Comparison of ENCODE assay signal across 14 cellular contexts in the genomic region with DNA sequence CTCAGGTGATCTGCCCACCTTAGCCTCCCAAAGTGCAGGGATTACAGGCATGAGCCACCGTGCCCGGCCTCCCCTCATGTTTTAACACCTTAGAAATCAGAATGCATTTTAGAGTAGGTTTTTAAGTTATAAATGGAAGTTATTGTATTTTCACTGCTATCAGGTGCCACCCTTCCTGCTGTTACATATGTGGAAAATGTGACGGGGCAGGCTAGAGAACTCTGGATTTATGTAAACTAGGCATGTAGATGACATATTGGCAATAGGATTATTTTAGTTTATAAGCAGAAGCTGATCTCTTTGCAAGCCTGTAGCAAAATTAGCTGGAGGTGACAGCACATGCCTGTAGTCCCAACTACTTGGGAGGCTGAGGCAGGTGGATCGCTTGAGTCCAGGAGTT. TPM values are rescaled to one million over a fixed set of nuclear protein-coding genes. Genes with fewer than 3 reads are reported as not detected.
A peak's percentile ranks its signal among the peaks of the same experiment; 100 is the strongest.
DNase-seq lines count a peak whose midpoint lies in the region; ATAC-seq and TF ChIP-seq lines count a peak whose summit lies in the region.
"Had no signal": no experiment of that assay in that cellular context is flagged by ENCODE, and none has a peak within 500 bp of the region (broad histone marks: within the 10 kb centered on the region; RNA-seq: fewer than 3 reads in every experiment).

No MANE protein-coding gene starts in this region.

- H3K27me3 Mint-ChIP-seq in activated naive CD4-positive, alpha-beta T cell treated with anti-CD3 and anti-CD28 coated beads, Interleukin-2, amount 10 ng/mL, durations not matched to agents 7 days and 5 days = peaks cover 4% of the 10 kb centered on the region
- H3K27me3 Mint-ChIP-seq in stimulated activated naive CD8-positive, alpha-beta T cell treated with anti-CD3 and anti-CD28 coated beads, Interleukin-15, amount 100 ng/mL, for 72 hours = no peaks in the 10 kb centered on the region

- H3K27ac ChIP-seq in SU-DHL-6 (ENCODE audit: low read depth, low read length) (no peak overlapping the region), hepatocyte (no peak overlapping the region), gastrocnemius medialis (no peak overlapping the region)
- H3K27ac ChIP-seq: SJSA1 had no signal

- H3K36me3 Mint-ChIP-seq in activated naive CD4-positive, alpha-beta T cell treated with anti-CD3 and anti-CD28 coated beads, Interleukin-2, amount 10 ng/mL, durations not matched to agents 7 days and 5 days = peaks cover 64% of the 10 kb centered on the region

- ATAC-seq in stimulated activated naive CD8-positive, alpha-beta T cell treated with anti-CD3 and anti-CD28 coated beads, Interleukin-15, amount 100 ng/mL, for 72 hours = no peak
- no peak for ATAC-seq in gastrocnemius medialis

- H3K9me3 ChIP-seq in SU-DHL-6 (ENCODE audit: insufficient read depth, low read length) = no peaks in the 10 kb centered on the region
- no peaks in the 10 kb centered on the region for H3K9me3 ChIP-seq in hepatocyte (ENCODE audit: low read depth)
- no peaks in the 10 kb centered on the region for H3K9me3 ChIP-seq in gastrocnemius medialis

- H3K9ac ChIP-seq in SU-DHL-6 (ENCODE audit: low read length) = no peak overlapping the region

- DNase-seq in activated naive CD4-positive, alpha-beta T cell treated with anti-CD3 and anti-CD28 coated beads, Interleukin-2, amount 10 ng/mL, durations not matched to agents 7 days and 5 days = no peak
- DNase-seq in activated naive CD4-positive, alpha-beta T cell (lab: John Stamatoyannopoulos, UW) = no peak
- DNase-seq in hepatocyte (ENCODE audit: low spot score) (no peak), GM10248 (ENCODE audit: extremely low spot score) (no peak), NCI-H446 (lab: John Stamatoyannopoulos, UW) (no peak), gastrocnemius medialis (no peak)
- DNase-seq in stimulated activated naive CD8-positive, alpha-beta T cell treated with anti-CD3 and anti-CD28 coated beads, Interleukin-15, amount 100 ng/mL, for 72 hours = no peak
- DNase-seq: dermis blood vessel endothelial cell, small intestine had no signal

- H3K9me2 ChIP-seq in SU-DHL-6 (replicated peaks; ENCODE audit: insufficient read depth, low read length) (no peaks in the 10 kb centered on the region), hepatocyte (replicated peaks; ENCODE audit: insufficient read depth) (no peaks in the 10 kb centered on the region)

- TF ChIP-seq CTCF in SU-DHL-6 (IDR thresholded peaks at IDR 0.05; ENCODE audit: insufficient read depth, low read length, poor library complexity, severe bottlenecking) (no peak), hepatocyte (IDR thresholded peaks at IDR 0.05; ENCODE audit: poor library complexity) (no peak), GM10248 (IDR thresholded peaks at IDR 0.05; ENCODE audit: control extremely low read depth, extremely low read depth, low read depth, missing control alignments) (no peak), gastrocnemius medialis (IDR thresholded peaks at IDR 0.05 in 4 of 5, conservative IDR thresholded peaks at IDR 0.05 in 1 of 5) (no peak)

- no peak overlapping the region for H3K4me3 ChIP-seq in SU-DHL-6 (ENCODE audit: insufficient read depth, low read length, poor library complexity, severe bottlenecking)
- H3K4me3 ChIP-seq in hepatocyte = no peak overlapping the region
- H3K4me3 ChIP-seq in gastrocnemius medialis = no peak overlapping the region
- H3K4me3 ChIP-seq: lung had no signal

- H4K20me1 ChIP-seq in SU-DHL-6 (ENCODE audit: low read depth, low read length) (no peaks in the 10 kb centered on the region), hepatocyte (ENCODE audit: insufficient read depth, poor library complexity, severe bottlenecking) (peaks cover 8% of the 10 kb centered on the region)

- H3F3A ChIP-seq in SU-DHL-6 (ENCODE audit: insufficient read depth) = no peaks in the 10 kb centered on the region

- 86% methylated on average over 4 of the region's 4 CpGs for WGBS in hepatocyte (ENCODE audit: low lambda C conversion rate, missing lambda C conversion rate)

- H3K79me2 ChIP-seq in SU-DHL-6 (ENCODE audit: insufficient read depth, low read length) (peaks cover 36% of the 10 kb centered on the region), hepatocyte (peaks cover 54% of the 10 kb centered on the region)

- in situ Hi-C loops in gastrocnemius medialis (cut with MboI; ENCODE audit: low sequenced_read_pairs in 4 of 4) = loop anchor here in 1 of 4 donors (25.0 kb wide), 1 partner anchor 597 kb away; no protein-coding TSS in a partner anchor

- H3K27me3 ChIP-seq in SU-DHL-6 (ENCODE audit: low read length) (no peaks in the 10 kb centered on the region), hepatocyte (no peaks in the 10 kb centered on the region), gastrocnemius medialis (no peaks in the 10 kb centered on the region)
- H3K27me3 ChIP-seq: SJSA1 had no signal

- peak overlapping the region; percentile 93 for H3K27ac Mint-ChIP-seq in activated naive CD4-positive, alpha-beta T cell treated with anti-CD3 and anti-CD28 coated beads, Interleukin-2, amount 10 ng/mL, durations not matched to agents 7 days and 5 days
- H3K27ac Mint-ChIP-seq in stimulated activated naive CD8-positive, alpha-beta T cell treated with anti-CD3 and anti-CD28 coated beads, Interleukin-15, amount 100 ng/mL, for 72 hours = peak overlapping the region in 1 of 2 donors; percentile 10

- POLR2A ChIA-PET in GM10248 (lab: Yijun Ruan, JAX) = no interaction called here

- peaks cover 70% of the 10 kb centered on the region for H3K4me1 Mint-ChIP-seq in activated naive CD4-positive, alpha-beta T cell treated with anti-CD3 and anti-CD28 coated beads, Interleukin-2, amount 10 ng/mL, durations not matched to agents 7 days and 5 days
- H3K4me1 Mint-ChIP-seq in stimulated activated naive CD8-positive, alpha-beta T cell treated with anti-CD3 and anti-CD28 coated beads, Interleukin-15, amount 100 ng/mL, for 72 hours = peaks cover 61% of the 10 kb centered on the region

- peak overlapping the region; percentile 97 for H3K4me3 Mint-ChIP-seq in activated naive CD4-positive, alpha-beta T cell treated with anti-CD3 and anti-CD28 coated beads, Interleukin-2, amount 10 ng/mL, durations not matched to agents 7 days and 5 days
- H3K4me3 Mint-ChIP-seq in stimulated activated naive CD8-positive, alpha-beta T cell treated with anti-CD3 and anti-CD28 coated beads, Interleukin-15, amount 100 ng/mL, for 72 hours = peak overlapping the region; percentile 94 to 97

- CTCF ChIA-PET in activated naive CD4-positive, alpha-beta T cell treated with anti-CD3 and anti-CD28 coated beads, Interleukin-2, amount 10 ng/mL, durations not matched to agents 7 days and 5 days (lab: Charles Lee) = interaction anchor here (1.4 to 5.3 kb wide), 4 partner anchors 9 to 50 kb away, joined by 4 to 49 read pairs (median 17); no protein-coding TSS in a partner anchor
- CTCF ChIA-PET in GM10248 (lab: Yijun Ruan, JAX) = interaction anchor here (1.1 to 3.5 kb wide), 4 partner anchors 9 to 27 kb away, joined by 3 to 18 read pairs (median 4); partner anchors contain the start of gene GSTK1

- H3K36me3 ChIP-seq in SU-DHL-6 (ENCODE audit: low read length) (peaks cover 20% of the 10 kb centered on the region; the same call in 1 of the 2 replicates), hepatocyte (replicated peaks; ENCODE audit: insufficient read depth, low read depth) (no peaks in the 10 kb centered on the region), gastrocnemius medialis (peaks cover 0 to 36% of the 10 kb centered on the region in 2 donors)

- peaks cover 11% of the 10 kb centered on the region for H3K9me3 Mint-ChIP-seq in activated naive CD4-positive, alpha-beta T cell treated with anti-CD3 and anti-CD28 coated beads, Interleukin-2, amount 10 ng/mL, durations not matched to agents 7 days and 5 days
- H3K9me3 Mint-ChIP-seq in stimulated activated naive CD8-positive, alpha-beta T cell treated with anti-CD3 and anti-CD28 coated beads, Interleukin-15, amount 100 ng/mL, for 72 hours = peaks cover 4 to 5% of the 10 kb centered on the region in 2 donors

- TF ChIP-seq POLR2A in gastrocnemius medialis (IDR thresholded peaks at IDR 0.05) = no peak

- H3K4me2 ChIP-seq in SU-DHL-6 (ENCODE audit: low read depth, low read length, poor library complexity, severe bottlenecking) = peak overlapping the region; percentile 93
- peak overlapping the region; percentile 88 for H3K4me2 ChIP-seq in hepatocyte

- H2AFZ ChIP-seq in SU-DHL-6 (ENCODE audit: low read depth, low read length, severe bottlenecking) (no peak overlapping the region), hepatocyte (no peak overlapping the region)

- intact Hi-C loops in gastrocnemius medialis (cut with DNase I; ENCODE audit: low total_unique reads) = no loop called here

- H3K4me1 ChIP-seq in hepatocyte (ENCODE audit: insufficient read depth) (peaks cover 19% of the 10 kb centered on the region), gastrocnemius medialis (peaks cover 25 to 26% of the 10 kb centered on the region in 2 donors)

RNA-seq across cellular contexts. Expression of gene CASP2, which starts 2.1 kb away (rescaled TPM):
- total RNA-seq in hepatocyte (11.9 and 13.6 TPM in 2 replicates), gastrocnemius medialis (10 to 100 TPM in 1 of 4 donors, 1 to 10 TPM in 3; 3.1 to 13.9 (median 4.1) TPM)
- 8.5 and 10.6 TPM in 2 replicates for polyA plus RNA-seq in hepatocyte

RNA-seq across cellular contexts. Expression of gene TMEM139, which starts 5.5 kb away (rescaled TPM):
- 19.8 and 21.0 TPM in 2 replicates for total RNA-seq in hepatocyte
- 9.1 and 15.6 TPM in 2 replicates for polyA plus RNA-seq in hepatocyte
- total RNA-seq in gastrocnemius medialis = not detected
- total RNA-seq: SJSA1 had no signal

RNA-seq across cellular contexts. Expression of gene CLCN1, which starts 25.6 kb away (rescaled TPM):
- 0.04 TPM in 1 of 2 replicates, not detected in the other for total RNA-seq in hepatocyte
- 0.07 TPM in 1 of 2 replicates, not detected in the other for polyA plus RNA-seq in hepatocyte
- total RNA-seq in gastrocnemius medialis = 1 to 10 TPM in 3 of 4 donors, under 1 TPM in 1; 0.92 to 2.9 (median 1.7) TPM
- total RNA-seq: dermis blood vessel endothelial cell, glomerular endothelial cell, SJSA1 had no signal
- polyA plus RNA-seq: BJ had no signal

RNA-seq across cellular contexts. Expression of gene GSTK1, which starts 27.1 kb away (rescaled TPM):
- total RNA-seq in hepatocyte (224 and 233 TPM in 2 replicates), gastrocnemius medialis (100 to 1,000 TPM in 1 of 4 donors, 10 to 100 TPM in 3; 59.5 to 114 (median 85.0) TPM)
- 217 and 243 TPM in 2 replicates for polyA plus RNA-seq in hepatocyte

Comparison
In these comparisons a context has a peak if more than half of its experiments do, and no peak if none do; other contexts are left out.
1. RNA of gene TMEM139, which starts 5.5 kb away (total RNA-seq): 19.8 to 21.0 TPM in hepatocyte; not detected in gastrocnemius medialis; every median in the first group is over 10 times any median in the second.